ENCODE assay signal across 25 cellular contexts in the genomic region with DNA sequence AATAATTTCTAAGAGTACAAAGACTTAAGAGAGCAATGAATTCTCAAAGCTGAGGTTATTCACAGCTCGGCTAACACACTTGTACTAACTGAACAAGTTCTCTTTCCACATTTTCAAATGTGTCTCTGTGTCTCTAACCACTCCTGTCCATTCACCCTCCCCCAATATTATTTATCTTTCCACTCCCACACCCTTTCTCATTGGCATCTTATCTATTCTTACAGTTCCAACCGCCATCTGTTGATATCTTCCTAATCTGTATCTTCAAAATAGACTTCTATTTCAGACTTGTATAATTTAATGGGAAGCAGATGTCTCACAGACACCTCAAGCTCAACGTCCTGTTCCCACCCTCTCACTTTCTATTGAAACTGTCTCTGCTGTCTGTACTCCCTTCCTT.
"Had no signal": no experiment of that assay in that cellular context is flagged by ENCODE, and none has a peak within 500 bp of the region (broad histone marks: within the 10 kb centered on the region; RNA-seq: fewer than 3 reads in every experiment).

No MANE protein-coding gene starts in this region.

- ATAC-seq: activated CD4-positive, alpha-beta T cell treated with anti-CD3 and anti-CD28 coated beads for 36 hours; activated CD8-positive, alpha-beta memory T cell treated with anti-CD3 and anti-CD28 coated beads, Interleukin-2, amount 10 ng/mL, durations not matched to agents 7 days and 5 days; activated CD8-positive, alpha-beta T cell treated with anti-CD3 and anti-CD28 coated beads, Interleukin-2, amount 10 ng/mL, durations not matched to agents 7 days and 5 days; mucosa of descending colon; natural killer cell treated with Interleukin-12 subunit alpha and Interleukin-12 subunit beta and Interleukin-15 and Interleukin-18, amount 100 ng/mL, for 72 hours had no signal

- H3K79me2 ChIP-seq: hepatocyte had no signal

- H2AFZ ChIP-seq: hepatocyte had no signal

- H3K27me3 ChIP-seq: esophagus squamous epithelium, hepatocyte, right atrium auricular region, testis, transverse colon had no signal

- H3K4me2 ChIP-seq: hepatocyte, smooth muscle cell had no signal

- H3K4me3 ChIP-seq: esophagus squamous epithelium, hepatocyte, left ventricle myocardium inferior, lung, mucosa of descending colon, right atrium auricular region, smooth muscle cell, testis, transverse colon had no signal

- H3K4me1 ChIP-seq: esophagus squamous epithelium, left ventricle myocardium inferior, right atrium auricular region, testis, transverse colon had no signal

- DNase-seq: activated B cell treated with CpG ODN at 0.5 μM for 24 hours; activated CD4-positive, alpha-beta T cell treated with anti-CD3 and anti-CD28 coated beads for 36 hours; activated CD8-positive, alpha-beta memory T cell treated with anti-CD3 and anti-CD28 coated beads, Interleukin-2, amount 10 ng/mL, durations not matched to agents 7 days and 5 days; activated CD8-positive, alpha-beta T cell treated with anti-CD3 and anti-CD28 coated beads, Interleukin-2, amount 10 ng/mL, durations not matched to agents 7 days and 5 days; activated naive CD4-positive, alpha-beta T cell treated with Interleukin-2 at 50 U/mL for 16 hours; activated T-cell treated with anti-CD3 and anti-CD28 coated beads, Interleukin-2, amount 50 U/mL, for 48 hours; anterior cingulate cortex; dermis blood vessel endothelial cell; effector CD4-positive, alpha-beta T cell; esophagus squamous epithelium; islet precursor cell; left ventricle myocardium inferior; mesendoderm; mucosa of descending colon; stimulated activated CD4-positive, alpha-beta T cell treated with anti-CD3 and anti-CD28 coated beads, Interleukin-15, amount 100 ng/mL, for 24 hours; stimulated activated CD4-positive, alpha-beta T cell treated with anti-CD3 and anti-CD28 coated beads, Interleukin-2, amount 100 ng/mL, for 24 hours; stimulated activated naive CD4-positive, alpha-beta T cell treated with Interleukin-2 at 50 U/mL for 16 hours; T-helper 9 cell; testis; transverse colon had no signal

- H3K9me3 ChIP-seq: esophagus squamous epithelium, left ventricle myocardium inferior, mucosa of descending colon, right atrium auricular region, testis, transverse colon had no signal

- H3K36me3 ChIP-seq: esophagus squamous epithelium, left ventricle myocardium inferior, right atrium auricular region, transverse colon had no signal

- H3K27ac ChIP-seq: esophagus squamous epithelium, hepatocyte, left ventricle myocardium inferior, right atrium auricular region, testis, transverse colon had no signal
